ENCODE assay signal across 1 cellular context in the genomic region with DNA sequence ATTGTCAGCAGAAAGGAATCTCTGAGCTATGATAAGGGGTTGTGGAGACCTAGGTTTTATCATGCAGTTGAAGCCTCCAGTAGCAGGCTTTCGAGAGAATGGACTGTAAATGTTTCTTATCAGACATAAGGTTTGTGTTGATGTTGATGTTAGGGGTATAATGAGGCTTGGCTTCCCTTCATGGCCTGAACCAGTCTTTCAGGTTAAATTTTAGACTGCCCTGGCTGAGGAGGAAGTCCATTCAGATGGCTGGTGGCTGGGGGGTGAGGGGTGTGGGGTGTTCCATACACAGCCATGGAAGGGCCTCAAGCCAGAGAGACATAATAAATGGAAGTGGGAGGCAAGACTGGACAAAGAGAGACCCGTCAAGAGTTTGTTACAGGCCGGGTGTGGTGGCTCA.
TF ChIP-seq lines count a peak whose summit lies in the region.

No MANE protein-coding gene starts in this region.

TF ChIP-seq in WTC11, 78 proteins besides CTCF, POLR2A, EP300 and RAD21 (continued from another document):
- TF ChIP-seq, protein P1, sequence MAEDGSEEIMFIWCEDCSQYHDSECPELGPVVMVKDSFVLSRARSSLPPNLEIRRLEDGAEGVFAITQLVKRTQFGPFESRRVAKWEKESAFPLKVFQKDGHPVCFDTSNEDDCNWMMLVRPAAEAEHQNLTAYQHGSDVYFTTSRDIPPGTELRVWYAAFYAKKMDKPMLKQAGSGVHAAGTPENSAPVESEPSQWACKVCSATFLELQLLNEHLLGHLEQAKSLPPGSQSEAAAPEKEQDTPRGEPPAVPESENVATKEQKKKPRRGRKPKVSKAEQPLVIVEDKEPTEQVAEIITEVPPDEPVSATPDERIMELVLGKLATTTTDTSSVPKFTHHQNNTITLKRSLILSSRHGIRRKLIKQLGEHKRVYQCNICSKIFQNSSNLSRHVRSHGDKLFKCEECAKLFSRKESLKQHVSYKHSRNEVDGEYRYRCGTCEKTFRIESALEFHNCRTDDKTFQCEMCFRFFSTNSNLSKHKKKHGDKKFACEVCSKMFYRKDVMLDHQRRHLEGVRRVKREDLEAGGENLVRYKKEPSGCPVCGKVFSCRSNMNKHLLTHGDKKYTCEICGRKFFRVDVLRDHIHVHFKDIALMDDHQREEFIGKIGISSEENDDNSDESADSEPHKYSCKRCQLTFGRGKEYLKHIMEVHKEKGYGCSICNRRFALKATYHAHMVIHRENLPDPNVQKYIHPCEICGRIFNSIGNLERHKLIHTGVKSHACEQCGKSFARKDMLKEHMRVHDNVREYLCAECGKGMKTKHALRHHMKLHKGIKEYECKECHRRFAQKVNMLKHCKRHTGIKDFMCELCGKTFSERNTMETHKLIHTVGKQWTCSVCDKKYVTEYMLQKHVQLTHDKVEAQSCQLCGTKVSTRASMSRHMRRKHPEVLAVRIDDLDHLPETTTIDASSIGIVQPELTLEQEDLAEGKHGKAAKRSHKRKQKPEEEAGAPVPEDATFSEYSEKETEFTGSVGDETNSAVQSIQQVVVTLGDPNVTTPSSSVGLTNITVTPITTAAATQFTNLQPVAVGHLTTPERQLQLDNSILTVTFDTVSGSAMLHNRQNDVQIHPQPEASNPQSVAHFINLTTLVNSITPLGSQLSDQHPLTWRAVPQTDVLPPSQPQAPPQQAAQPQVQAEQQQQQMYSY (CRISPR knock-in tag; IDR thresholded peaks at IDR 0.05), result no peak
- TF ChIP-seq ZNF232 (CRISPR knock-in tag; IDR thresholded peaks at IDR 0.05) (no peak), CBFB (CRISPR knock-in tag; IDR thresholded peaks at IDR 0.05; ENCODE audit: low read depth) (no peak)
- TF ChIP-seq, protein P2, sequence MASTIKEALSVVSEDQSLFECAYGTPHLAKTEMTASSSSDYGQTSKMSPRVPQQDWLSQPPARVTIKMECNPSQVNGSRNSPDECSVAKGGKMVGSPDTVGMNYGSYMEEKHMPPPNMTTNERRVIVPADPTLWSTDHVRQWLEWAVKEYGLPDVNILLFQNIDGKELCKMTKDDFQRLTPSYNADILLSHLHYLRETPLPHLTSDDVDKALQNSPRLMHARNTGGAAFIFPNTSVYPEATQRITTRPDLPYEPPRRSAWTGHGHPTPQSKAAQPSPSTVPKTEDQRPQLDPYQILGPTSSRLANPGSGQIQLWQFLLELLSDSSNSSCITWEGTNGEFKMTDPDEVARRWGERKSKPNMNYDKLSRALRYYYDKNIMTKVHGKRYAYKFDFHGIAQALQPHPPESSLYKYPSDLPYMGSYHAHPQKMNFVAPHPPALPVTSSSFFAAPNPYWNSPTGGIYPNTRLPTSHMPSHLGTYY (CRISPR knock-in tag; IDR thresholded peaks at IDR 0.05), result no peak
- TF ChIP-seq, protein P3, sequence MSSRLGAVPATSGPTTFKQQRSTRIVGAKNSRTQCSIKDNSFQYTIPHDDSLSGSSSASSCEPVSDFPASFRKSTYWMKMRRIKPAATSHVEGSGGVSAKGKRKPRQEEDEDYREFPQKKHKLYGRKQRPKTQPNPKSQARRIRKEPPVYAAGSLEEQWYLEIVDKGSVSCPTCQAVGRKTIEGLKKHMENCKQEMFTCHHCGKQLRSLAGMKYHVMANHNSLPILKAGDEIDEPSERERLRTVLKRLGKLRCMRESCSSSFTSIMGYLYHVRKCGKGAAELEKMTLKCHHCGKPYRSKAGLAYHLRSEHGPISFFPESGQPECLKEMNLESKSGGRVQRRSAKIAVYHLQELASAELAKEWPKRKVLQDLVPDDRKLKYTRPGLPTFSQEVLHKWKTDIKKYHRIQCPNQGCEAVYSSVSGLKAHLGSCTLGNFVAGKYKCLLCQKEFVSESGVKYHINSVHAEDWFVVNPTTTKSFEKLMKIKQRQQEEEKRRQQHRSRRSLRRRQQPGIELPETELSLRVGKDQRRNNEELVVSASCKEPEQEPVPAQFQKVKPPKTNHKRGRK (CRISPR knock-in tag; IDR thresholded peaks at IDR 0.05; ENCODE audit: borderline replicate concordance), result no peak
